Comparison of ENCODE assay signal across 14 cellular contexts in the genomic region with DNA sequence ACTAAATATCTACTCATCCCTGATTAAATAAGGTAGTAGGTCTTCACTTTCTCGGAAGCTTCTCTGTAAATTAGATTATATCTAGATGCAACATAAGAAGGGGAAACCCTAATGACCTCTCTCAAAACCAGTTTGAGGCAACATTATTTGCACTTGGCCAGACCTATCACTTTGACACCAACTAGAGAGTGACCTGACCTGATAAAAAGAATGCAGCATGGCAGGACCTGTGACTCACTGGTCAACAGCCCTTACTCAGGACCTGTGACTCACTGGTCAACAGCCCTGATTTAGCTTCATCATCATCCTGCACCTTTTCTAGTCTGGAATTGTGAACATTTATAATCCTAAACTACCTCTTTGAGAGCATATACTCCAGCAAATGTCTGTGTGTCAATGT.
A peak's percentile ranks its signal among the peaks of the same experiment; 100 is the strongest.
DNase-seq lines count a peak whose midpoint lies in the region; ATAC-seq, FAIRE-seq and TF ChIP-seq lines count a peak whose summit lies in the region.
"Had no signal": no experiment of that assay in that cellular context is flagged by ENCODE, and none has a peak within 500 bp of the region (broad histone marks: within the 10 kb centered on the region; RNA-seq: fewer than 3 reads in every experiment).

No MANE protein-coding gene starts in this region.

- no peaks in the 10 kb centered on the region for H3K79me2 ChIP-seq in HCT116 (ENCODE audit: insufficient read depth, low read length)

- H4K20me1 ChIP-seq in HCT116 (ENCODE audit: insufficient read depth) = no peaks in the 10 kb centered on the region

- BruUV-seq in HCT116 (replicated peaks; lab: Mats Ljungman, UMichigan) = no TSS peak

- TF ChIP-seq CTCF in HCT116 (IDR thresholded peaks at IDR 0.05 in 2 of 3, conservative IDR thresholded peaks at IDR 0.05 in 1 of 3; ENCODE audit: borderline replicate concordance in 1 of 3, insufficient read depth in 1 of 3, low read depth in 2 of 3, low read length in 2 of 3) = no peak
- no peak for TF ChIP-seq CTCF in RWPE2 (IDR thresholded peaks at IDR 0.05; ENCODE audit: poor library complexity, severe bottlenecking)
- TF ChIP-seq CTCF in endothelial cell (IDR thresholded peaks at IDR 0.05; ENCODE audit: unreplicated experiment) = no peak

- H3K4me1 Mint-ChIP-seq in endothelial cell (ENCODE audit: unreplicated experiment) = no peaks in the 10 kb centered on the region
- H3K4me1 Mint-ChIP-seq: activated CD8-positive, alpha-beta memory T cell treated with anti-CD3 and anti-CD28 coated beads, Interleukin-2, amount 10 ng/mL, durations not matched to agents 7 days and 5 days had no signal

- CTCF ChIA-PET in HCT116 (lab: Charles Lee) = no interaction called here

- POLR2A ChIA-PET in HCT116 (lab: Charles Lee) = no interaction called here

- H3K36me3 ChIP-seq in HCT116 (ENCODE audit: control insufficient read depth in 1 of 2, insufficient read depth in 2 of 2, low read length in 2 of 2) (no peaks in the 10 kb centered on the region), RWPE2 (ENCODE audit: low read depth) (no peaks in the 10 kb centered on the region), small intestine (ENCODE audit: control insufficient read depth in 2 of 2, insufficient read depth in 2 of 2, low read length in 2 of 2) (no peaks in the 10 kb centered on the region)

- H3K4me1 ChIP-seq in HCT116 (ENCODE audit: control insufficient read depth in 1 of 2, insufficient read depth in 2 of 2, low read length in 2 of 2) = peaks cover 18 to 52% of the 10 kb centered on the region in 2 experiments
- peaks cover 12% of the 10 kb centered on the region for H3K4me1 ChIP-seq in RWPE2 (ENCODE audit: insufficient read depth, poor library complexity, severe bottlenecking)
- no peaks in the 10 kb centered on the region for H3K4me1 ChIP-seq in small intestine (ENCODE audit: control insufficient read depth in 2 of 2, insufficient read depth in 1 of 2, low read depth in 1 of 2, low read length in 1 of 2)

- intact Hi-C loops in HCT116 (cut with micrococcal nuclease) = no loop called here

- no peaks in the 10 kb centered on the region for H3K9me2 ChIP-seq in HCT116 (ENCODE audit: insufficient read depth)

- H3K27me3 Mint-ChIP-seq in endothelial cell (ENCODE audit: unreplicated experiment) = no peaks in the 10 kb centered on the region
- H3K27me3 Mint-ChIP-seq: activated CD8-positive, alpha-beta memory T cell treated with anti-CD3 and anti-CD28 coated beads, Interleukin-2, amount 10 ng/mL, durations not matched to agents 7 days and 5 days had no signal

- H3K27me3 ChIP-seq in HCT116 (ENCODE audit: insufficient read depth, low read length) (no peaks in the 10 kb centered on the region), RWPE2 (ENCODE audit: insufficient read depth, poor library complexity, severe bottlenecking) (no peaks in the 10 kb centered on the region), small intestine (ENCODE audit: control insufficient read depth in 2 of 2, insufficient read depth in 2 of 2, low read length in 2 of 2) (no peaks in the 10 kb centered on the region)
- H3K27me3 ChIP-seq: dorsolateral prefrontal cortex had no signal

- H3K9me3 ChIP-seq in HCT116 (ENCODE audit: control insufficient read depth in 1 of 2, insufficient read depth in 1 of 2, low read depth in 1 of 2, low read length in 2 of 2) = peaks cover 0 to 3% of the 10 kb centered on the region in 2 experiments; a peak in 1 of 4 replicates
- no peaks in the 10 kb centered on the region for H3K9me3 ChIP-seq in RWPE2 (ENCODE audit: severe bottlenecking)
- H3K9me3 ChIP-seq in small intestine (ENCODE audit: control insufficient read depth, low read depth) = no peaks in the 10 kb centered on the region

- DNase-seq in HCT116 (ENCODE audit: low read depth, low spot score) (peak; percentile 40), RWPE2 (ENCODE audit: low spot score) (no peak), fibroblast of the conjunctiva (ENCODE audit: low read depth) (peak; percentile 0), small intestine (peak; percentile 6), endothelial cell (ENCODE audit: low spot score) (no peak)
- DNase-seq: activated CD8-positive, alpha-beta memory T cell treated with anti-CD3 and anti-CD28 coated beads, Interleukin-2, amount 10 ng/mL, durations not matched to agents 7 days and 5 days; dorsolateral prefrontal cortex; H7; MV-4-11; NCI-H446 treated with DMSO at 0.1 percent for 48 hours had no signal

- H3K36me3 Mint-ChIP-seq in endothelial cell (ENCODE audit: low read depth, unreplicated experiment) = no peaks in the 10 kb centered on the region
- H3K36me3 Mint-ChIP-seq: activated CD8-positive, alpha-beta memory T cell treated with anti-CD3 and anti-CD28 coated beads, Interleukin-2, amount 10 ng/mL, durations not matched to agents 7 days and 5 days; activated naive CD4-positive, alpha-beta T cell treated with anti-CD3 and anti-CD28 coated beads, Interleukin-2, amount 50 U/mL, for 72 hours had no signal

- H2AFZ ChIP-seq in HCT116 (ENCODE audit: low read depth, low read length, poor library complexity, severe bottlenecking) = no peak overlapping the region

- ATAC-seq in HCT116 (peak; percentile 91), RWPE2 (ENCODE audit: low read depth) (peak; percentile 66), HG03039 (IDR thresholded peaks at IDR 0.05; ENCODE audit: unreplicated experiment) (no peak), GM19351 (IDR thresholded peaks at IDR 0.05; ENCODE audit: unreplicated experiment) (no peak)
- ATAC-seq: activated CD8-positive, alpha-beta memory T cell treated with anti-CD3 and anti-CD28 coated beads, Interleukin-2, amount 10 ng/mL, durations not matched to agents 7 days and 5 days; activated naive CD4-positive, alpha-beta T cell treated with anti-CD3 and anti-CD28 coated beads, Interleukin-2, amount 50 U/mL, for 72 hours; Right ventricle myocardium inferior had no signal

- 96 to 100% (median 97%) methylated on average over 1 of the region's 1 CpG for WGBS in small intestine, 3 donors

- H3K4me3 ChIP-seq in HCT116 (replicated peaks in 1 of 2; ENCODE audit: low read depth in 1 of 2, low read length in 2 of 2) (no peak overlapping the region), RWPE2 (ENCODE audit: severe bottlenecking) (no peak overlapping the region), small intestine (ENCODE audit: low read depth in 1 of 2, low read length in 2 of 2) (no peak overlapping the region)
- H3K4me3 ChIP-seq: dorsolateral prefrontal cortex had no signal

- H3K27ac Mint-ChIP-seq in endothelial cell (ENCODE audit: unreplicated experiment) = no peak overlapping the region
- H3K27ac Mint-ChIP-seq: activated CD8-positive, alpha-beta memory T cell treated with anti-CD3 and anti-CD28 coated beads, Interleukin-2, amount 10 ng/mL, durations not matched to agents 7 days and 5 days; activated naive CD4-positive, alpha-beta T cell treated with anti-CD3 and anti-CD28 coated beads, Interleukin-2, amount 50 U/mL, for 72 hours had no signal

- H3K4me3 Mint-ChIP-seq in endothelial cell (ENCODE audit: unreplicated experiment) = no peak overlapping the region
- H3K4me3 Mint-ChIP-seq: activated CD8-positive, alpha-beta memory T cell treated with anti-CD3 and anti-CD28 coated beads, Interleukin-2, amount 10 ng/mL, durations not matched to agents 7 days and 5 days had no signal

- no peak for TF ChIP-seq RAD21 in HCT116 (IDR thresholded peaks at IDR 0.05; ENCODE audit: low read depth)

- FAIRE-seq in small intestine (lab: Jason Lieb, UNC) = no peak

- H3K9ac ChIP-seq in HCT116 (ENCODE audit: low read length) = no peak overlapping the region

- RAD21 ChIA-PET in HCT116 (lab: Charles Lee; ENCODE audit: low non-redundant PET in 1 of 2, low total read pairs in 2 of 2, uncharacterized antibody in 2 of 2, unreplicated experiment in 2 of 2) = no interaction called here

- no peak for TF ChIP-seq POLR2A in HCT116 (IDR thresholded peaks at IDR 0.05; ENCODE audit: borderline replicate concordance, extremely low read depth, insufficient read depth, insufficient read length)

- H3K27ac ChIP-seq in HCT116 (ENCODE audit: low read depth, low read length) = no peak overlapping the region
- no peak overlapping the region for H3K27ac ChIP-seq in RWPE2 (ENCODE audit: poor library complexity, severe bottlenecking)
- H3K27ac ChIP-seq in small intestine (ENCODE audit: low read depth in 1 of 2, low read length in 1 of 2) = no peak overlapping the region
- H3K27ac ChIP-seq: dorsolateral prefrontal cortex had no signal

- peak overlapping the region; percentile 35 for H3K4me2 ChIP-seq in HCT116 (ENCODE audit: low read length)

- no peaks in the 10 kb centered on the region for H3K9me3 Mint-ChIP-seq in endothelial cell (ENCODE audit: unreplicated experiment)

TF ChIP-seq in HCT116, 20 proteins besides CTCF, POLR2A, EP300 and RAD21 (continues in another document):
- TF ChIP-seq ZFX (IDR thresholded peaks at IDR 0.05) (no peak), JUND (IDR thresholded peaks at IDR 0.05) (peak; percentile 65), TCF7L2 (IDR thresholded peaks at IDR 0.05; ENCODE audit: borderline replicate concordance, extremely low read depth, insufficient read depth, insufficient read length) (no peak), EZH2phosphoT487 (IDR thresholded peaks at IDR 0.05; ENCODE audit: borderline replicate concordance) (no peak), SRF (IDR thresholded peaks at IDR 0.05; ENCODE audit: low read depth) (no peak), POLR2AphosphoS5 (IDR thresholded peaks at IDR 0.05; ENCODE audit: low read depth, low read length) (no peak), FOSL1 (IDR thresholded peaks at IDR 0.05; ENCODE audit: low read depth) (peak; percentile 79), EZH2 (IDR thresholded peaks at IDR 0.05) (no peak), SP1 (IDR thresholded peaks at IDR 0.05; ENCODE audit: low read depth) (peak; percentile 70), CEBPB (IDR thresholded peaks at IDR 0.05; ENCODE audit: low read depth) (no peak)

Comparison
In these comparisons a context has a peak if more than half of its experiments do, and no peak if none do; other contexts are left out.
1. ATAC-seq: peak in HCT116 (single experiment) and RWPE2 (single experiment); none in HG03039 (single experiment) and GM19351 (single experiment).
2. DNase-seq: peak in HCT116 (single experiment), fibroblast of the conjunctiva (single experiment) and small intestine (single experiment); none in RWPE2 (single experiment) and endothelial cell (single experiment).